In genomic region chr3:4785551-4785950, GRCh38 we compare ENCODE assay signal across 19 cellular contexts.
DNase-seq lines count a peak whose midpoint lies in the region; ATAC-seq and TF ChIP-seq lines count a peak whose summit lies in the region.
"Had no signal": no experiment of that assay in that cellular context is flagged by ENCODE, and none has a peak within 500 bp of the region (broad histone marks: within the 10 kb centered on the region; RNA-seq: fewer than 3 reads in every experiment).

No MANE protein-coding gene starts in this region.

- no peaks in the 10 kb centered on the region for H3K27me3 ChIP-seq in esophagus squamous epithelium
- H3K27me3 ChIP-seq: BLaER1 had no signal

- peaks cover 0 to 62% (median 0%) of the 10 kb centered on the region in 3 donors for H3K36me3 ChIP-seq in esophagus squamous epithelium

- H3K9me3 Mint-ChIP-seq in activated naive CD4-positive, alpha-beta T cell treated with anti-CD3 and anti-CD28 coated beads, Interleukin-2, amount 50 U/mL, for 24 hours: no peaks in the 10 kb centered on the region
- no peaks in the 10 kb centered on the region for H3K9me3 Mint-ChIP-seq in activated B cell treated with CpG ODN at 0.5 μM for 24 hours
- H3K9me3 Mint-ChIP-seq in stimulated activated naive B cell treated with anti-CD40 and anti-IgM and Interleukin-4, amounts not matched to agents 10 μg/mL and 1 μg/mL and 100 μg/mL, for 72 hours: peaks cover 0 to 1% of the 10 kb centered on the region in 2 donors
- H3K9me3 Mint-ChIP-seq: CD4-positive, alpha-beta memory T cell; GM23338; HFFc6 had no signal

- TF ChIP-seq CTCF in activated B cell treated with CpG ODN at 0.5 μM for 24 hours (IDR thresholded peaks at IDR 0.05) (no peak), esophagus squamous epithelium (IDR thresholded peaks at IDR 0.05) (no peak)

- H3K36me3 Mint-ChIP-seq in activated naive CD4-positive, alpha-beta T cell treated with anti-CD3 and anti-CD28 coated beads, Interleukin-2, amount 50 U/mL, for 24 hours: peaks cover 33% of the 10 kb centered on the region
- H3K36me3 Mint-ChIP-seq in activated B cell treated with CpG ODN at 0.5 μM for 24 hours (ENCODE audit: low read depth): peaks cover 92% of the 10 kb centered on the region
- H3K36me3 Mint-ChIP-seq in stimulated activated naive B cell treated with anti-CD40 and anti-IgM and Interleukin-4, amounts not matched to agents 10 μg/mL and 1 μg/mL and 100 μg/mL, for 72 hours: peaks cover 57 to 78% of the 10 kb centered on the region in 2 donors

- H3K27ac ChIP-seq in esophagus squamous epithelium: peak overlapping the region; percentile 74 to 90 (median 88)
- H3K27ac ChIP-seq: BLaER1, HL-60 had no signal

- DNase-seq in activated naive CD4-positive, alpha-beta T cell treated with anti-CD3 and anti-CD28 coated beads, Interleukin-2, amount 50 U/mL, for 16 hours: no peak
- DNase-seq in activated B cell treated with CpG ODN at 0.5 μM for 24 hours: no peak
- no peak for DNase-seq in esophagus squamous epithelium (lab: John Stamatoyannopoulos, UW)
- no peak for DNase-seq in stimulated activated naive B cell treated with anti-CD40 and anti-IgM and Interleukin-4, amounts not matched to agents 10 μg/mL and 1 μg/mL and 100 μg/mL, for 72 hours
- no peak for DNase-seq in occipital lobe (lab: John Stamatoyannopoulos, UW)
- no peak for DNase-seq in KG1 (lab: John Stamatoyannopoulos, UW)
- DNase-seq: 8988T; CD4-positive, alpha-beta memory T cell; DMS153; DMS79; GDM1; HFFc6 had no signal

- no peak for TF ChIP-seq POLR2A in esophagus squamous epithelium (IDR thresholded peaks at IDR 0.05)

- peaks cover 0 to 56% (median 11%) of the 10 kb centered on the region in 3 donors for H3K4me1 ChIP-seq in esophagus squamous epithelium
- H3K4me1 ChIP-seq: BLaER1 had no signal

- H3K27me3 Mint-ChIP-seq in activated naive CD4-positive, alpha-beta T cell treated with anti-CD3 and anti-CD28 coated beads, Interleukin-2, amount 50 U/mL, for 24 hours: no peaks in the 10 kb centered on the region
- H3K27me3 Mint-ChIP-seq in activated B cell treated with CpG ODN at 0.5 μM for 24 hours: no peaks in the 10 kb centered on the region
- no peaks in the 10 kb centered on the region for H3K27me3 Mint-ChIP-seq in stimulated activated naive B cell treated with anti-CD40 and anti-IgM and Interleukin-4, amounts not matched to agents 10 μg/mL and 1 μg/mL and 100 μg/mL, for 72 hours
- H3K27me3 Mint-ChIP-seq: CD4-positive, alpha-beta memory T cell had no signal

- no peaks in the 10 kb centered on the region for H3K4me1 Mint-ChIP-seq in activated naive CD4-positive, alpha-beta T cell treated with anti-CD3 and anti-CD28 coated beads, Interleukin-2, amount 50 U/mL, for 24 hours
- H3K4me1 Mint-ChIP-seq in activated B cell treated with CpG ODN at 0.5 μM for 24 hours: no peaks in the 10 kb centered on the region
- peaks cover 1 to 5% of the 10 kb centered on the region in 2 donors for H3K4me1 Mint-ChIP-seq in stimulated activated naive B cell treated with anti-CD40 and anti-IgM and Interleukin-4, amounts not matched to agents 10 μg/mL and 1 μg/mL and 100 μg/mL, for 72 hours
- H3K4me1 Mint-ChIP-seq: CD4-positive, alpha-beta memory T cell had no signal

- no peaks in the 10 kb centered on the region for H3K9me3 ChIP-seq in esophagus squamous epithelium
- H3K9me3 ChIP-seq: BLaER1 had no signal

- POLR2A ChIA-PET in activated B cell treated with CpG ODN at 0.5 μM for 24 hours (lab: Charles Lee): interaction anchor here (0.9 kb wide), 1 partner anchor 241 kb away, joined by 3 read pairs; no protein-coding TSS in a partner anchor

- 80 to 83% methylated on average over 1 of the region's 1 CpG for WGBS in esophagus squamous epithelium, 2 donors

- H3K27ac Mint-ChIP-seq in activated naive CD4-positive, alpha-beta T cell treated with anti-CD3 and anti-CD28 coated beads, Interleukin-2, amount 50 U/mL, for 24 hours: peak overlapping the region; percentile 24
- peak overlapping the region; percentile 43 for H3K27ac Mint-ChIP-seq in activated B cell treated with CpG ODN at 0.5 μM for 24 hours
- peak overlapping the region; percentile 75 for H3K27ac Mint-ChIP-seq in stimulated activated naive B cell treated with anti-CD40 and anti-IgM and Interleukin-4, amounts not matched to agents 10 μg/mL and 1 μg/mL and 100 μg/mL, for 72 hours
- H3K27ac Mint-ChIP-seq: GM23338, HFFc6 had no signal

- no peak overlapping the region for H3K4me3 ChIP-seq in esophagus squamous epithelium
- H3K4me3 ChIP-seq: BLaER1, GM23338 had no signal

- CTCF ChIA-PET in activated B cell treated with CpG ODN at 0.5 μM for 24 hours (lab: Charles Lee): no interaction called here

- no peak for ATAC-seq in activated B cell treated with CpG ODN at 0.5 μM for 24 hours (ENCODE audit: low read depth)
- no peak for ATAC-seq in stimulated activated naive B cell treated with anti-CD40 and anti-IgM and Interleukin-4, amounts not matched to agents 10 μg/mL and 1 μg/mL and 100 μg/mL, for 72 hours (replicated peaks)
- no peak for ATAC-seq in GM19455 (IDR thresholded peaks at IDR 0.05; ENCODE audit: unreplicated experiment)
- ATAC-seq: GM23338, HCT116 had no signal

- no peak overlapping the region for H3K4me3 Mint-ChIP-seq in activated naive CD4-positive, alpha-beta T cell treated with anti-CD3 and anti-CD28 coated beads, Interleukin-2, amount 50 U/mL, for 24 hours
- no peak overlapping the region for H3K4me3 Mint-ChIP-seq in activated B cell treated with CpG ODN at 0.5 μM for 24 hours
- no peak overlapping the region for H3K4me3 Mint-ChIP-seq in stimulated activated naive B cell treated with anti-CD40 and anti-IgM and Interleukin-4, amounts not matched to agents 10 μg/mL and 1 μg/mL and 100 μg/mL, for 72 hours
- H3K4me3 Mint-ChIP-seq: CD14-positive monocyte; CD4-positive, alpha-beta memory T cell; GM23338; HFFc6 had no signal

- intact Hi-C loops in activated B cell treated with CpG ODN at 0.5 μM for 24 hours (cut with micrococcal nuclease) (no loop called here), esophagus squamous epithelium (cut with DNase I) (no loop called here)

Comparison
In these comparisons a context has a peak if more than half of its experiments do, and no peak if none do; other contexts are left out.
1. H3K27ac Mint-ChIP-seq: peak in every context shown above with its lines; median percentile 75 in stimulated activated naive B cell treated with anti-CD40 and anti-IgM and Interleukin-4, amounts not matched to agents 10 μg/mL and 1 μg/mL and 100 μg/mL, for 72 hours; 43 in activated B cell treated with CpG ODN at 0.5 μM for 24 hours; 24 in activated naive CD4-positive, alpha-beta T cell treated with anti-CD3 and anti-CD28 coated beads, Interleukin-2, amount 50 U/mL, for 24 hours.